Comparison of ENCODE assay signal across 2 cellular contexts in the genomic region with DNA sequence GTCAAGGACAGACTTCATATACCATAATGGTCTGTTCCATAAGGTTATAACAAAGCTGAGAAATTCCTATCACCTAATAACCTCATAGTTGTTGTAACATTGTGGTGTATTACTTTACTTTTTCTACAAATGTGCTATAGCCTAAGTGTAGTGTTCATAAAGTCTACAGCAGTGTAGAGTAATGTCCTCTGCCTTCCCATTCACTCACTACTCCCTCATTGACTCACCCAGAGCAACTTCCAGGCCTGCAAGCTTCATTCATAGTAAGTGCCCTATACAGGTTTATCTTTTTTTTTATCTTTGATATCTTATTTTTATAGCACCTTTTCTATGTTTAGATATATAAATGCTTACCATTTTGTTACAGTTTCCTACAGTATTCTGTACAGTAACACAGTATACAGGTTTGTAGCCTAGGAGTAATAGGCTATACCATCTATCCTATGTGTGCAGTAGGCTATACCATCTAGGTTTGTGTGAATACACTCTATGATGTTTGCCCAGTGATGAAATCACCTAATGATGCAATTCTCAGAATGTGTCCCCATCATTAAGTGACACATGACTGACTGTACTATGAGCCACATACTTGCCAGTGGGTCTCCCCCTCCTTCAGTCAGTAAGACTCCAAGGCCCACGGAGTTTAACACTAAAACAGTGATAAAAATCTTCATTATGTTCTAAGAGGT.
A peak's percentile ranks its signal among the peaks of the same experiment; 100 is the strongest.
TF ChIP-seq lines count a peak whose summit lies in the region.

No MANE protein-coding gene starts in this region.

TF ChIP-seq in HCT116, 20 proteins besides CTCF, POLR2A, EP300 and RAD21:
- TF ChIP-seq CEBPB (IDR thresholded peaks at IDR 0.05; ENCODE audit: low read depth) (peak; percentile 52), JUND (IDR thresholded peaks at IDR 0.05) (no peak), ZFX (IDR thresholded peaks at IDR 0.05) (no peak), FOSL1 (IDR thresholded peaks at IDR 0.05; ENCODE audit: low read depth) (0 out of 2 replicates have a peak, but pooled peaks have one; percentile 13), CBX3 (IDR thresholded peaks at IDR 0.05; ENCODE audit: low read depth) (no peak), EZH2phosphoT487 (IDR thresholded peaks at IDR 0.05; ENCODE audit: borderline replicate concordance) (no peak), EZH2 (IDR thresholded peaks at IDR 0.05) (no peak), EGR1 (IDR thresholded peaks at IDR 0.05; ENCODE audit: low read depth) (no peak), POLR2AphosphoS5 (IDR thresholded peaks at IDR 0.05; ENCODE audit: low read depth, low read length) (no peak), YY1 (IDR thresholded peaks at IDR 0.05; ENCODE audit: extremely low read depth, insufficient replicate concordance, low read depth, low read length) (no peak), SRF (IDR thresholded peaks at IDR 0.05; ENCODE audit: low read depth) (no peak), TCF7L2 (IDR thresholded peaks at IDR 0.05; ENCODE audit: borderline replicate concordance, extremely low read depth, insufficient read depth, insufficient read length) (no peak), SIN3A (IDR thresholded peaks at IDR 0.05; ENCODE audit: low read depth) (no peak)
- TF ChIP-seq, protein P1, sequence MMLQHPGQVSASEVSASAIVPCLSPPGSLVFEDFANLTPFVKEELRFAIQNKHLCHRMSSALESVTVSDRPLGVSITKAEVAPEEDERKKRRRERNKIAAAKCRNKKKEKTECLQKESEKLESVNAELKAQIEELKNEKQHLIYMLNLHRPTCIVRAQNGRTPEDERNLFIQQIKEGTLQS (IDR thresholded peaks at IDR 0.05) = peak; percentile 54; the same call in 1 of the 2 replicates
- TF ChIP-seq, protein P2, sequence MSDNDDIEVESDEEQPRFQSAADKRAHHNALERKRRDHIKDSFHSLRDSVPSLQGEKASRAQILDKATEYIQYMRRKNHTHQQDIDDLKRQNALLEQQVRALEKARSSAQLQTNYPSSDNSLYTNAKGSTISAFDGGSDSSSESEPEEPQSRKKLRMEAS (IDR thresholded peaks at IDR 0.05) = no peak
TF ChIP-seq in HCT116: peak in this region for 3.

TF ChIP-seq in HepG2, 621 proteins besides CTCF, POLR2A, EP300 and RAD21:
- TF ChIP-seq CEBPB (IDR thresholded peaks at IDR 0.05; ENCODE audit: borderline replicate concordance, low read depth, low read length) (peak; percentile 77), SYNCRIP (IDR thresholded peaks at IDR 0.05; ENCODE audit: insufficient read depth, low read depth, low read length) (no peak), ZBTB7A (CRISPR knock-in tag; IDR thresholded peaks at IDR 0.05) (no peak), FOXA3 (CRISPR knock-in tag; IDR thresholded peaks at IDR 0.05) (peak; percentile 12; the same call in 1 of the 2 replicates), CEBPG (CRISPR knock-in tag; IDR thresholded peaks at IDR 0.05) (peak; percentile 63), FOXA1 (IDR thresholded peaks at IDR 0.05) (no peak), FOXA1 (CRISPR knock-in tag; IDR thresholded peaks at IDR 0.05) (0 out of 2 replicates have a peak, but pooled peaks have one; percentile 26), FOSL2 (CRISPR knock-in tag; IDR thresholded peaks at IDR 0.05) (peak; percentile 19; the same call in 1 of the 2 replicates), PCBP1 (IDR thresholded peaks at IDR 0.05; ENCODE audit: borderline replicate concordance, low read depth, low read length) (no peak), ISX (CRISPR knock-in tag; conservative IDR thresholded peaks at IDR 0.05) (no peak)
- TF ChIP-seq, protein P3, sequence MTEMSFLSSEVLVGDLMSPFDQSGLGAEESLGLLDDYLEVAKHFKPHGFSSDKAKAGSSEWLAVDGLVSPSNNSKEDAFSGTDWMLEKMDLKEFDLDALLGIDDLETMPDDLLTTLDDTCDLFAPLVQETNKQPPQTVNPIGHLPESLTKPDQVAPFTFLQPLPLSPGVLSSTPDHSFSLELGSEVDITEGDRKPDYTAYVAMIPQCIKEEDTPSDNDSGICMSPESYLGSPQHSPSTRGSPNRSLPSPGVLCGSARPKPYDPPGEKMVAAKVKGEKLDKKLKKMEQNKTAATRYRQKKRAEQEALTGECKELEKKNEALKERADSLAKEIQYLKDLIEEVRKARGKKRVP (CRISPR knock-in tag; IDR thresholded peaks at IDR 0.05) = peak in 1 of 2 experiments; percentile 76; a peak in 2 of 4 replicates
- TF ChIP-seq, protein P4, sequence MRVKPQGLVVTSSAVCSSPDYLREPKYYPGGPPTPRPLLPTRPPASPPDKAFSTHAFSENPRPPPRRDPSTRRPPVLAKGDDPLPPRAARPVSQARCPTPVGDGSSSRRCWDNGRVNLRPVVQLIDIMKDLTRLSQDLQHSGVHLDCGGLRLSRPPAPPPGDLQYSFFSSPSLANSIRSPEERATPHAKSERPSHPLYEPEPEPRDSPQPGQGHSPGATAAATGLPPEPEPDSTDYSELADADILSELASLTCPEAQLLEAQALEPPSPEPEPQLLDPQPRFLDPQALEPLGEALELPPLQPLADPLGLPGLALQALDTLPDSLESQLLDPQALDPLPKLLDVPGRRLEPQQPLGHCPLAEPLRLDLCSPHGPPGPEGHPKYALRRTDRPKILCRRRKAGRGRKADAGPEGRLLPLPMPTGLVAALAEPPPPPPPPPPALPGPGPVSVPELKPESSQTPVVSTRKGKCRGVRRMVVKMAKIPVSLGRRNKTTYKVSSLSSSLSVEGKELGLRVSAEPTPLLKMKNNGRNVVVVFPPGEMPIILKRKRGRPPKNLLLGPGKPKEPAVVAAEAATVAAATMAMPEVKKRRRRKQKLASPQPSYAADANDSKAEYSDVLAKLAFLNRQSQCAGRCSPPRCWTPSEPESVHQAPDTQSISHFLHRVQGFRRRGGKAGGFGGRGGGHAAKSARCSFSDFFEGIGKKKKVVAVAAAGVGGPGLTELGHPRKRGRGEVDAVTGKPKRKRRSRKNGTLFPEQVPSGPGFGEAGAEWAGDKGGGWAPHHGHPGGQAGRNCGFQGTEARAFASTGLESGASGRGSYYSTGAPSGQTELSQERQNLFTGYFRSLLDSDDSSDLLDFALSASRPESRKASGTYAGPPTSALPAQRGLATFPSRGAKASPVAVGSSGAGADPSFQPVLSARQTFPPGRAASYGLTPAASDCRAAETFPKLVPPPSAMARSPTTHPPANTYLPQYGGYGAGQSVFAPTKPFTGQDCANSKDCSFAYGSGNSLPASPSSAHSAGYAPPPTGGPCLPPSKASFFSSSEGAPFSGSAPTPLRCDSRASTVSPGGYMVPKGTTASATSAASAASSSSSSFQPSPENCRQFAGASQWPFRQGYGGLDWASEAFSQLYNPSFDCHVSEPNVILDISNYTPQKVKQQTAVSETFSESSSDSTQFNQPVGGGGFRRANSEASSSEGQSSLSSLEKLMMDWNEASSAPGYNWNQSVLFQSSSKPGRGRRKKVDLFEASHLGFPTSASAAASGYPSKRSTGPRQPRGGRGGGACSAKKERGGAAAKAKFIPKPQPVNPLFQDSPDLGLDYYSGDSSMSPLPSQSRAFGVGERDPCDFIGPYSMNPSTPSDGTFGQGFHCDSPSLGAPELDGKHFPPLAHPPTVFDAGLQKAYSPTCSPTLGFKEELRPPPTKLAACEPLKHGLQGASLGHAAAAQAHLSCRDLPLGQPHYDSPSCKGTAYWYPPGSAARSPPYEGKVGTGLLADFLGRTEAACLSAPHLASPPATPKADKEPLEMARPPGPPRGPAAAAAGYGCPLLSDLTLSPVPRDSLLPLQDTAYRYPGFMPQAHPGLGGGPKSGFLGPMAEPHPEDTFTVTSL (CRISPR knock-in tag; IDR thresholded peaks at IDR 0.05; ENCODE audit: borderline replicate concordance) = no peak
- TF ChIP-seq, protein P5, sequence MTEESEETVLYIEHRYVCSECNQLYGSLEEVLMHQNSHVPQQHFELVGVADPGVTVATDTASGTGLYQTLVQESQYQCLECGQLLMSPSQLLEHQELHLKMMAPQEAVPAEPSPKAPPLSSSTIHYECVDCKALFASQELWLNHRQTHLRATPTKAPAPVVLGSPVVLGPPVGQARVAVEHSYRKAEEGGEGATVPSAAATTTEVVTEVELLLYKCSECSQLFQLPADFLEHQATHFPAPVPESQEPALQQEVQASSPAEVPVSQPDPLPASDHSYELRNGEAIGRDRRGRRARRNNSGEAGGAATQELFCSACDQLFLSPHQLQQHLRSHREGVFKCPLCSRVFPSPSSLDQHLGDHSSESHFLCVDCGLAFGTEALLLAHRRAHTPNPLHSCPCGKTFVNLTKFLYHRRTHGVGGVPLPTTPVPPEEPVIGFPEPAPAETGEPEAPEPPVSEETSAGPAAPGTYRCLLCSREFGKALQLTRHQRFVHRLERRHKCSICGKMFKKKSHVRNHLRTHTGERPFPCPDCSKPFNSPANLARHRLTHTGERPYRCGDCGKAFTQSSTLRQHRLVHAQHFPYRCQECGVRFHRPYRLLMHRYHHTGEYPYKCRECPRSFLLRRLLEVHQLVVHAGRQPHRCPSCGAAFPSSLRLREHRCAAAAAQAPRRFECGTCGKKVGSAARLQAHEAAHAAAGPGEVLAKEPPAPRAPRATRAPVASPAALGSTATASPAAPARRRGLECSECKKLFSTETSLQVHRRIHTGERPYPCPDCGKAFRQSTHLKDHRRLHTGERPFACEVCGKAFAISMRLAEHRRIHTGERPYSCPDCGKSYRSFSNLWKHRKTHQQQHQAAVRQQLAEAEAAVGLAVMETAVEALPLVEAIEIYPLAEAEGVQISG (CRISPR knock-in tag; IDR thresholded peaks at IDR 0.05) = 0 out of 2 replicates have a peak, but pooled peaks have one; percentile 40
- TF ChIP-seq, protein P6, sequence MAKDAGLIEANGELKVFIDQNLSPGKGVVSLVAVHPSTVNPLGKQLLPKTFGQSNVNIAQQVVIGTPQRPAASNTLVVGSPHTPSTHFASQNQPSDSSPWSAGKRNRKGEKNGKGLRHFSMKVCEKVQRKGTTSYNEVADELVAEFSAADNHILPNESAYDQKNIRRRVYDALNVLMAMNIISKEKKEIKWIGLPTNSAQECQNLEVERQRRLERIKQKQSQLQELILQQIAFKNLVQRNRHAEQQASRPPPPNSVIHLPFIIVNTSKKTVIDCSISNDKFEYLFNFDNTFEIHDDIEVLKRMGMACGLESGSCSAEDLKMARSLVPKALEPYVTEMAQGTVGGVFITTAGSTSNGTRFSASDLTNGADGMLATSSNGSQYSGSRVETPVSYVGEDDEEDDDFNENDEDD (CRISPR knock-in tag; IDR thresholded peaks at IDR 0.05; ENCODE audit: borderline replicate concordance) = no peak
- TF ChIP-seq, protein P7, sequence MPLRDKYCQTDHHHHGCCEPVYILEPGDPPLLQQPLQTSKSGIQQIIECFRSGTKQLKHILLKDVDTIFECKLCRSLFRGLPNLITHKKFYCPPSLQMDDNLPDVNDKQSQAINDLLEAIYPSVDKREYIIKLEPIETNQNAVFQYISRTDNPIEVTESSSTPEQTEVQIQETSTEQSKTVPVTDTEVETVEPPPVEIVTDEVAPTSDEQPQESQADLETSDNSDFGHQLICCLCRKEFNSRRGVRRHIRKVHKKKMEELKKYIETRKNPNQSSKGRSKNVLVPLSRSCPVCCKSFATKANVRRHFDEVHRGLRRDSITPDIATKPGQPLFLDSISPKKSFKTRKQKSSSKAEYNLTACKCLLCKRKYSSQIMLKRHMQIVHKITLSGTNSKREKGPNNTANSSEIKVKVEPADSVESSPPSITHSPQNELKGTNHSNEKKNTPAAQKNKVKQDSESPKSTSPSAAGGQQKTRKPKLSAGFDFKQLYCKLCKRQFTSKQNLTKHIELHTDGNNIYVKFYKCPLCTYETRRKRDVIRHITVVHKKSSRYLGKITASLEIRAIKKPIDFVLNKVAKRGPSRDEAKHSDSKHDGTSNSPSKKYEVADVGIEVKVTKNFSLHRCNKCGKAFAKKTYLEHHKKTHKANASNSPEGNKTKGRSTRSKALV (CRISPR knock-in tag; IDR thresholded peaks at IDR 0.05) = no peak
